In genomic region chr21:20874202-20874601, GRCh38 we compare ENCODE assay signal across 23 cellular contexts.
DNase-seq lines count a peak whose midpoint lies in the region; FAIRE-seq and TF ChIP-seq lines count a peak whose summit lies in the region.
"Had no signal": no experiment of that assay in that cellular context is flagged by ENCODE, and none has a peak within 500 bp of the region (broad histone marks: within the 10 kb centered on the region; RNA-seq: fewer than 3 reads in every experiment).

No MANE protein-coding gene starts in this region.

- WGBS in H1 (ENCODE audit: extremely low coverage in 1 of 2, insufficient coverage in 1 of 2, insufficient read length in 1 of 2, insufficient replicate concordance in 2 of 2, low coverage in 1 of 2, low lambda C conversion rate in 2 of 2, missing lambda C conversion rate in 1 of 2), 2 experiments, result 89% methylated on average over 1 of the region's 1 CpG; no CpG with 5 or more reads in 1 of the 2 experiments

- no peak for TF ChIP-seq EP300 in H1 (IDR thresholded peaks at IDR 0.05; ENCODE audit: borderline replicate concordance in 1 of 2, low read depth in 2 of 2, low read length in 2 of 2)

- H3K4me2 ChIP-seq in Karpas-422 (ENCODE audit: low read depth, low read length, poor library complexity, severe bottlenecking), result no peak overlapping the region
- H3K4me2 ChIP-seq in H1 (ENCODE audit: insufficient read depth in 1 of 2, low read depth in 2 of 2, low read length in 2 of 2), result no peak overlapping the region
- H3K4me2 ChIP-seq: A549; BLaER1 treated with 17β-estradiol and CSF1 and Interleukin-3, amounts not matched to agents 10 nM and 100 nM had no signal

- H2BK5ac ChIP-seq in H1 (ENCODE audit: low read depth, low read length), result no peak overlapping the region

- CTCF ChIA-PET in H1 (lab: Charles Lee; ENCODE audit: partially characterized antibody), result no interaction called here

- H3K4me1 ChIP-seq in Karpas-422 (ENCODE audit: low read length) (no peaks in the 10 kb centered on the region), H1 (replicated peaks in 1 of 4; ENCODE audit: control insufficient read depth in 3 of 4, insufficient read depth in 4 of 4, low read length in 3 of 4) (no peaks in the 10 kb centered on the region)
- H3K4me1 ChIP-seq: A549; BLaER1 treated with 17β-estradiol and CSF1 and Interleukin-3, amounts not matched to agents 10 nM and 100 nM; Caco-2 had no signal

- no peak overlapping the region for H4K8ac ChIP-seq in H1 (ENCODE audit: extremely low read depth, insufficient read depth, low read length)

- H4K5ac ChIP-seq in H1 (ENCODE audit: insufficient read length, low read depth, low read length), result no peak overlapping the region

- POLR2A ChIA-PET in H1 (lab: Charles Lee; ENCODE audit: partially characterized antibody), result no interaction called here

- H3K18ac ChIP-seq in H1 (ENCODE audit: extremely low read depth, low read length), result no peak overlapping the region

- H2BK12ac ChIP-seq in H1 (ENCODE audit: low read depth, low read length), result no peak overlapping the region

- FAIRE-seq in H1 (lab: Jason Lieb, UNC), result no peak
- FAIRE-seq: A549, D721Med, G401.6, GM12891, GM19239 had no signal

- no peaks in the 10 kb centered on the region for H3K79me1 ChIP-seq in H1 (ENCODE audit: low read depth, low read length)

- no peaks in the 10 kb centered on the region for H3K36me3 ChIP-seq in Karpas-422 (ENCODE audit: insufficient read depth, low read length)
- no peaks in the 10 kb centered on the region for H3K36me3 ChIP-seq in H1 (ENCODE audit: control insufficient read depth in 2 of 4, insufficient read depth in 4 of 4, low read length in 3 of 4)
- H3K36me3 ChIP-seq: BLaER1 treated with 17β-estradiol and CSF1 and Interleukin-3, amounts not matched to agents 10 nM and 100 nM had no signal

- H3K9ac ChIP-seq in Karpas-422 (ENCODE audit: low read length) (no peak overlapping the region), H1 (replicated peaks in 1 of 4; ENCODE audit: extremely low read depth in 1 of 4, low read depth in 3 of 4, low read length in 3 of 4) (no peak overlapping the region)
- H3K9ac ChIP-seq: BLaER1 treated with 17β-estradiol and CSF1 and Interleukin-3, amounts not matched to agents 10 nM and 100 nM had no signal

- H3K56ac ChIP-seq in H1 (replicated peaks; ENCODE audit: insufficient read length, low read depth, low read length), result no peak overlapping the region

- no peaks in the 10 kb centered on the region for H3K23me2 ChIP-seq in H1 (ENCODE audit: low read depth, low read length)

- H3K4ac ChIP-seq in H1 (replicated peaks; ENCODE audit: insufficient read length, low read depth, low read length), result no peak overlapping the region

- H3K4me3 ChIP-seq in Karpas-422 (ENCODE audit: low read length) (no peak overlapping the region), H1 (ENCODE audit: extremely low read depth in 1 of 4, insufficient read depth in 2 of 4, low read depth in 3 of 4, low read length in 4 of 4) (no peak overlapping the region)
- H3K4me3 ChIP-seq: A549; BLaER1 treated with 17β-estradiol and CSF1 and Interleukin-3, amounts not matched to agents 10 nM and 100 nM had no signal

- H3K9me3 ChIP-seq in Karpas-422 (ENCODE audit: low read length) (no peaks in the 10 kb centered on the region), H1 (ENCODE audit: insufficient read depth in 2 of 2, low read depth in 1 of 2, low read length in 1 of 2) (no peaks in the 10 kb centered on the region)
- H3K9me3 ChIP-seq: A549; BLaER1 treated with 17β-estradiol and CSF1 and Interleukin-3, amounts not matched to agents 10 nM and 100 nM; Caco-2 had no signal

- H4K20me1 ChIP-seq in Karpas-422 (ENCODE audit: insufficient read depth, low read depth, low read length), result no peaks in the 10 kb centered on the region
- H4K20me1 ChIP-seq in H1 (replicated peaks in 1 of 2; ENCODE audit: control insufficient read depth in 1 of 2, insufficient read depth in 2 of 2, low read length in 2 of 2), result no peaks in the 10 kb centered on the region
- H4K20me1 ChIP-seq: BLaER1 treated with 17β-estradiol and CSF1 and Interleukin-3, amounts not matched to agents 10 nM and 100 nM had no signal

- TF ChIP-seq RAD21 in H1 (IDR thresholded peaks at IDR 0.05 in 1 of 2, conservative IDR thresholded peaks at IDR 0.05 in 1 of 2; ENCODE audit: low read depth in 2 of 2, low read length in 2 of 2), result no peak

- H3K79me2 ChIP-seq in Karpas-422 (ENCODE audit: low read length) (no peaks in the 10 kb centered on the region), H1 (ENCODE audit: control insufficient read depth in 1 of 2, insufficient read depth in 2 of 2, low read length in 2 of 2) (no peaks in the 10 kb centered on the region)

- no peak overlapping the region for H4K91ac ChIP-seq in H1 (replicated peaks; ENCODE audit: insufficient read length, low read length)

- no peak overlapping the region for H3K27ac ChIP-seq in Karpas-422 (ENCODE audit: low read length)
- H3K27ac ChIP-seq in H1 (ENCODE audit: low read depth, low read length), result no peak overlapping the region
- H3K27ac ChIP-seq: 22Rv1; A549; BLaER1 treated with 17β-estradiol and CSF1 and Interleukin-3, amounts not matched to agents 10 nM and 100 nM; C4-2B had no signal

- H3K9me2 ChIP-seq in Karpas-422 (replicated peaks; ENCODE audit: insufficient read depth, low read length), result no peaks in the 10 kb centered on the region

- no peak overlapping the region for H2BK120ac ChIP-seq in H1 (replicated peaks; ENCODE audit: low read depth, low read length)

- H2AFZ ChIP-seq in Karpas-422 (ENCODE audit: low read length), result 0 out of 2 replicates have a peak overlapping the region, but pooled peaks have one; percentile 17
- H2AFZ ChIP-seq in H1 (ENCODE audit: low read length), result peak overlapping the region; percentile 44; the same call in 1 of the 2 replicates

- H3K27me3 ChIP-seq in Karpas-422 (ENCODE audit: low read length) (no peaks in the 10 kb centered on the region), H1 (replicated peaks in 1 of 4; ENCODE audit: control insufficient read depth in 3 of 4, extremely low read depth in 1 of 4, insufficient read depth in 3 of 4, low read length in 3 of 4) (no peaks in the 10 kb centered on the region)
- H3K27me3 ChIP-seq: BLaER1 treated with 17β-estradiol and CSF1 and Interleukin-3, amounts not matched to agents 10 nM and 100 nM had no signal

- 0 out of 2 replicates have a peak overlapping the region, but pooled peaks have one; percentile 33 for H2BK15ac ChIP-seq in H1 (ENCODE audit: low read length)

- no peak overlapping the region for H2BK20ac ChIP-seq in H1 (ENCODE audit: low read length)

- TF ChIP-seq CTCF in H1 (IDR thresholded peaks at IDR 0.05; ENCODE audit: control extremely low read depth in 1 of 3, insufficient read depth in 1 of 3, low read depth in 1 of 3, low read length in 3 of 3), result no peak

- no peak overlapping the region for H3K14ac ChIP-seq in H1 (ENCODE audit: insufficient read length)

- no peak for TF ChIP-seq POLR2A in H1 (IDR thresholded peaks at IDR 0.05; ENCODE audit: control extremely low read depth in 1 of 2, low read depth in 2 of 2, low read length in 2 of 2)

- no peak overlapping the region for H3K23ac ChIP-seq in H1 (ENCODE audit: insufficient read length)

- H2AK5ac ChIP-seq in H1 (ENCODE audit: low read depth, low read length), result no peak overlapping the region

- peak; percentile 8 for DNase-seq in NCI-H146 (lab: John Stamatoyannopoulos, UW)
- no peak for DNase-seq in NCI-H146 treated with DMSO at 0.1 percent for 48 hours (lab: John Stamatoyannopoulos, UW; ENCODE audit: unreplicated experiment)
- DNase-seq in Karpas-422, result no peak
- peak; percentile 13 for DNase-seq in SK-N-DZ (ENCODE audit: low spot score)
- DNase-seq in H1 (ENCODE audit: low read depth in 1 of 2, low spot score in 2 of 2), result no peak
- no peak for DNase-seq in activated CD4-positive, CD25-positive, alpha-beta regulatory T cell treated with anti-CD3 and anti-CD28 coated beads, Interleukin-2, amount 50 U/mL, for 72 hours
- no peak for DNase-seq in pons (ENCODE audit: low spot score)
- no peak for DNase-seq in amygdala (lab: John Stamatoyannopoulos, UW)
- DNase-seq: AML-193; Caco-2; Calu3; CD4-positive, alpha-beta T cell; CD8-positive, alpha-beta T cell; DMS79 treated with DMSO at 0.1 percent for 48 hours; GF-D8 had no signal

TF ChIP-seq in H1, 55 proteins besides CTCF, POLR2A, EP300 and RAD21:
- no peak for TF ChIP-seq TEAD4 (IDR thresholded peaks at IDR 0.05; ENCODE audit: low read depth, low read length)
- no peak for TF ChIP-seq POU5F1 (IDR thresholded peaks at IDR 0.05; ENCODE audit: low read depth, low read length)

Comparison
In these comparisons a context has a peak if more than half of its experiments do, and no peak if none do; other contexts are left out.
1. DNase-seq: peak in NCI-H146 (single experiment) and SK-N-DZ (single experiment); none in NCI-H146 treated with DMSO at 0.1 percent for 48 hours (single experiment), Karpas-422 (single experiment), H1 (0 of 2), activated CD4-positive, CD25-positive, alpha-beta regulatory T cell treated with anti-CD3 and anti-CD28 coated beads, Interleukin-2, amount 50 U/mL, for 72 hours (single experiment), pons (single experiment) and amygdala (0 of 56).